In the genomic region with DNA sequence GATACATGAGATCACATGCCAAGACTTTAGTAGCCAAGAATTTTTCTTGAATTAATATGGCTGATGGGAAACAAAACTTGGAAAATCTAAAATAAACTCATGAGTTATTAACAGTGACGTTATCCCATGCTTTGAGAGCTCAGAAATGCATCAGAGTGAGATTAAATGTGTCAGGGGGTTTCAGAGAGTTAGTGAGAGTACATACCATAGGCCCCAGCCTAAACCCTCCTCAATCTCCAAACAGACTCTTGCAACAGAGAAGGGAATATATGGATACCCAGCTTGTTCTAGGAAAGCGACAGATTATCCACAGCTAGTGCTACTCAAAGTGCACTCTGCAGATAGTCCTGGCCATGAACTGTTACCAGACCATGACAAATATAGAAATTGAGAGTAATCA, we compare ENCODE assay signal across 21 cellular contexts. TPM values are rescaled to one million over a fixed set of nuclear protein-coding genes. Genes with fewer than 3 reads are reported as not detected.
A peak's percentile ranks its signal among the peaks of the same experiment; 100 is the strongest.
DNase-seq lines count a peak whose midpoint lies in the region; ATAC-seq and TF ChIP-seq lines count a peak whose summit lies in the region.
"Had no signal": no experiment of that assay in that cellular context is flagged by ENCODE, and none has a peak within 500 bp of the region (broad histone marks: within the 10 kb centered on the region; RNA-seq: fewer than 3 reads in every experiment).

No MANE protein-coding gene starts in this region.

- H3K9me2 ChIP-seq in hepatocyte (replicated peaks; ENCODE audit: insufficient read depth): no peaks in the 10 kb centered on the region

- WGBS in hepatocyte (ENCODE audit: low lambda C conversion rate, missing lambda C conversion rate): 55% methylated on average over 2 of the region's 2 CpGs

- DNase-seq in Panc1 (ENCODE audit: low read depth, low spot score): no peak
- peak; percentile 76 for DNase-seq in fibroblast of the aortic adventitia (ENCODE audit: low read depth)
- no peak for DNase-seq in hepatocyte (ENCODE audit: low spot score)
- DNase-seq in HAP-1 (ENCODE audit: low spot score in 2 of 2): no peak
- no peak for DNase-seq in NCI-H748 treated with DMSO at 0.1 percent for 48 hours (lab: John Stamatoyannopoulos, UW)
- DNase-seq in SJCRH30: no peak
- DNase-seq: DMS 273 treated with DMSO at 0.1 percent for 48 hours, GOT3, HFFc6, NCI-H1048, NCI-H1694, NCI-H2107, NCI-H69, SHP77 treated with DMSO at 0.1 percent for 48 hours had no signal

- H3K36me3 ChIP-seq in Panc1 (ENCODE audit: control insufficient read depth, insufficient read depth, low read length) (no peaks in the 10 kb centered on the region), hepatocyte (replicated peaks; ENCODE audit: insufficient read depth, low read depth) (no peaks in the 10 kb centered on the region), subcutaneous abdominal adipose tissue (ENCODE audit: control insufficient read depth in 5 of 5, insufficient read depth in 5 of 5, low read length in 5 of 5) (no peaks in the 10 kb centered on the region), HAP-1 (replicated peaks) (no peaks in the 10 kb centered on the region), SJCRH30 (no peaks in the 10 kb centered on the region)

- H4K20me1 ChIP-seq in hepatocyte (ENCODE audit: insufficient read depth, poor library complexity, severe bottlenecking): no peaks in the 10 kb centered on the region

- H3K27me3 ChIP-seq in Panc1 (ENCODE audit: control insufficient read depth, insufficient read depth, low read length): no peaks in the 10 kb centered on the region
- H3K27me3 ChIP-seq in hepatocyte: no peaks in the 10 kb centered on the region
- no peaks in the 10 kb centered on the region for H3K27me3 ChIP-seq in subcutaneous abdominal adipose tissue (ENCODE audit: control insufficient read depth in 5 of 5, insufficient read depth in 4 of 5, low read length in 5 of 5)
- H3K27me3 ChIP-seq in HAP-1 (ENCODE audit: low read depth): no peaks in the 10 kb centered on the region
- no peaks in the 10 kb centered on the region for H3K27me3 ChIP-seq in SJCRH30

- no peaks in the 10 kb centered on the region for H3K9me3 ChIP-seq in Panc1 (ENCODE audit: control insufficient read depth, insufficient read depth, low read depth, low read length)
- H3K9me3 ChIP-seq in hepatocyte (ENCODE audit: low read depth): no peaks in the 10 kb centered on the region
- H3K9me3 ChIP-seq in subcutaneous abdominal adipose tissue (ENCODE audit: control insufficient read depth in 5 of 5, low read length in 5 of 5): no peaks in the 10 kb centered on the region
- H3K9me3 ChIP-seq in HAP-1: no peaks in the 10 kb centered on the region
- no peaks in the 10 kb centered on the region for H3K9me3 ChIP-seq in SJCRH30 (replicated peaks)

- POLR2A ChIA-PET in Panc1 (lab: Charles Lee): no interaction called here

- H3K4me2 ChIP-seq in hepatocyte: no peak overlapping the region

- intact Hi-C loops in Panc1 (cut with micrococcal nuclease; ENCODE audit: unreplicated experiment): no loop called here

- H3K27ac ChIP-seq in Panc1 (ENCODE audit: low read length) (peak overlapping the region; percentile 59), hepatocyte (peak overlapping the region; percentile 43), subcutaneous abdominal adipose tissue (ENCODE audit: low read depth, low read length) (peak overlapping the region; percentile 71), SJCRH30 (no peak overlapping the region)
- H3K27ac ChIP-seq: HL-60 had no signal

- in situ Hi-C loops in Panc1 (cut with HindIII; ENCODE audit: low pct_unique_long_range_greater_than_20kb, low sequenced_read_pairs) (no loop called here), HAP-1 (cut with MboI; ENCODE audit: low sequenced_read_pairs) (no loop called here)

- no peak overlapping the region for H2AFZ ChIP-seq in hepatocyte

- CTCF ChIA-PET in Panc1 (lab: Charles Lee): no interaction called here

- TF ChIP-seq CTCF in Panc1 (IDR thresholded peaks at IDR 0.05) (no peak), fibroblast of the aortic adventitia (IDR thresholded peaks at IDR 0.05; ENCODE audit: insufficient read depth, low read length) (no peak), hepatocyte (IDR thresholded peaks at IDR 0.05; ENCODE audit: poor library complexity) (no peak)

- H3K4me1 ChIP-seq in Panc1 (ENCODE audit: control insufficient read depth, insufficient read depth, low read length) (peaks cover 8% of the 10 kb centered on the region), hepatocyte (ENCODE audit: insufficient read depth) (peaks cover 3% of the 10 kb centered on the region), subcutaneous abdominal adipose tissue (ENCODE audit: control insufficient read depth in 5 of 5, insufficient read depth in 5 of 5, low read length in 5 of 5) (peaks cover 0 to 6% (median 3%) of the 10 kb centered on the region in 5 donors), HAP-1 (no peaks in the 10 kb centered on the region), SJCRH30 (no peaks in the 10 kb centered on the region)

- no peak overlapping the region for H3K4me3 ChIP-seq in Panc1 (ENCODE audit: low read depth in 2 of 2, low read length in 2 of 2)
- H3K4me3 ChIP-seq in fibroblast of the aortic adventitia (ENCODE audit: low read depth, low read length): no peak overlapping the region
- no peak overlapping the region for H3K4me3 ChIP-seq in hepatocyte
- no peak overlapping the region for H3K4me3 ChIP-seq in subcutaneous abdominal adipose tissue (ENCODE audit: low read depth in 1 of 5, low read length in 5 of 5)
- no peak overlapping the region for H3K4me3 ChIP-seq in HAP-1
- no peak overlapping the region for H3K4me3 ChIP-seq in SJCRH30
- H3K4me3 ChIP-seq: K562 had no signal

- peak; percentile 38; the same call in 1 of the 2 replicates for ATAC-seq in Panc1
- ATAC-seq in GM21723 (IDR thresholded peaks at IDR 0.05; ENCODE audit: unreplicated experiment): no peak
- ATAC-seq: K562 had no signal

- no peaks in the 10 kb centered on the region for H3K79me2 ChIP-seq in hepatocyte

- no TSS peak for BruUV-seq in Panc1 (replicated peaks; lab: Mats Ljungman, UMichigan)

- no peak overlapping the region for H3K9ac ChIP-seq in subcutaneous abdominal adipose tissue (ENCODE audit: low read length in 5 of 5)

RNA-seq across cellular contexts. Expression of gene SLC35F4, which starts 19.3 kb away (rescaled TPM):
- total RNA-seq in Panc1 (2021; ENCODE audit: unreplicated experiment) (not detected), fibroblast of the aortic adventitia (ENCODE audit: low replicate concordance) (not detected in 2 replicates), hepatocyte (0.07 and 0.28 TPM in 2 replicates)
- not detected for polyA plus RNA-seq in Panc1 (2012; ENCODE audit: insufficient read length)
- not detected in 2 replicates for polyA plus RNA-seq in hepatocyte
- not detected in 2 replicates for total RNA-seq in SJCRH30 (2014; rRNA removed; shearing (Covaris generic))
- total RNA-seq: Daoy, HFFc6, K562 had no signal
- polyA plus RNA-seq: AG04450, BJ had no signal
